In the genomic region with DNA sequence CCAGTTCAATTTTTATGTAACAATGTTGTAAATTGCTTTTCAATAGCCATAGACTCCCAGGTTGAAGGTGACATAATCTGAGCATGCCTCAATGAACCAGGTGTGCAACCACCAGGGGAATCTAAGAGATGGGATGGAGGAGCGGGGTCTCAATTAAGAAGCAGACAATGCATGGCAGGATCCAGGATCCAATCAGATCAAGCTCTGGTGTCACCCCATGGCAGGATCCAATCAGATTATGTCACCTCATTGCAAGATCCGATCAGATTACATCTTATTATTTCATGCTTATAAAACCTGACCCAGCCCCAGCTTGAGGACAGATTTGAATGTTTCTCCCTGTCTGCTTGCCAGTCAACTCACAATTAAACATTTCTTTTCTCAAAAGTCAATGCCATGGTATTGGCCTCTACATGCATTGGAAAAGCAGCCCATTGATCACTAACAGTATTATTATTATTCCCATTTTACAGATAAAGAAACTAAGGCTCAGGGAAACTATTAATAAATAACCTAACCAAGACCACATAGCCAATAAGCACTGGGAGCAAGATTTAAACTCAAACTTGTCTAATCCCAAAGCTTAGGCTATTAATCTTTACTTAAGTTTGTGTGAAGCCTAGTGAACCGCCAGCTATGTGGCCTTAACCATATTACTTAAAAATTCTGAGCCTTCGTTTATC, we compare ENCODE assay signal across 18 cellular contexts.
"Had no signal": no experiment of that assay in that cellular context is flagged by ENCODE, and none has a peak within 500 bp of the region (broad histone marks: within the 10 kb centered on the region; RNA-seq: fewer than 3 reads in every experiment).

No MANE protein-coding gene starts in this region.

- H3K27ac ChIP-seq: cardiac muscle cell, stomach, testis, upper lobe of right lung, VCaP had no signal

- DNase-seq: activated CD4-positive, alpha-beta memory T cell treated with anti-CD3 and anti-CD28 coated beads, Interleukin-2, amount 10 ng/mL, durations not matched to agents 7 days and 5 days; activated effector memory CD4-positive, alpha-beta T cell treated with Interleukin-2 at 50 U/mL for 16 hours; activated T-cell treated with anti-CD3 and anti-CD28 coated beads, Interleukin-2, amount 50 U/mL, for 4 hours; endodermal cell; gastrocnemius medialis; heart left ventricle; left colon; pancreas; sigmoid colon; spleen; stimulated activated CD4-positive, alpha-beta T cell treated with anti-CD3 and anti-CD28 coated beads, Interleukin-1b, Interleukin-23, amount 100 ng/mL, for 48 hours; stomach; upper lobe of right lung had no signal

- H3K4me1 Mint-ChIP-seq: activated CD4-positive, alpha-beta memory T cell treated with anti-CD3 and anti-CD28 coated beads, Interleukin-2, amount 10 ng/mL, durations not matched to agents 7 days and 5 days; activated naive CD4-positive, alpha-beta T cell treated with anti-CD3 and anti-CD28 coated beads, Interleukin-2, amount 50 U/mL, for 24 hours had no signal

- H3K4me3 ChIP-seq: cardiac muscle cell, gastrocnemius medialis, heart left ventricle, lung, pancreas, sigmoid colon, spleen, stomach, testis, upper lobe of right lung had no signal

- H3K36me3 ChIP-seq: cardiac muscle cell, gastrocnemius medialis, heart left ventricle, pancreas, sigmoid colon, spleen, stomach, upper lobe of right lung had no signal

- H3K27me3 Mint-ChIP-seq: activated naive CD4-positive, alpha-beta T cell treated with anti-CD3 and anti-CD28 coated beads, Interleukin-2, amount 50 U/mL, for 24 hours had no signal

- H3K4me1 ChIP-seq: gastrocnemius medialis, pancreas, sigmoid colon had no signal

- FAIRE-seq: pancreas had no signal

- H3K27ac Mint-ChIP-seq: activated CD4-positive, alpha-beta memory T cell treated with anti-CD3 and anti-CD28 coated beads, Interleukin-2, amount 10 ng/mL, durations not matched to agents 7 days and 5 days; activated naive CD4-positive, alpha-beta T cell treated with anti-CD3 and anti-CD28 coated beads, Interleukin-2, amount 50 U/mL, for 24 hours; endodermal cell had no signal

- H3K9me3 Mint-ChIP-seq: activated CD4-positive, alpha-beta memory T cell treated with anti-CD3 and anti-CD28 coated beads, Interleukin-2, amount 10 ng/mL, durations not matched to agents 7 days and 5 days; activated naive CD4-positive, alpha-beta T cell treated with anti-CD3 and anti-CD28 coated beads, Interleukin-2, amount 50 U/mL, for 24 hours; activated T-cell treated with anti-CD3 and anti-CD28 coated beads, Interleukin-2, amount 50 U/mL, for 4 hours; endodermal cell had no signal

- H3K9me3 ChIP-seq: gastrocnemius medialis, heart left ventricle, pancreas, sigmoid colon, spleen, stomach, testis, upper lobe of right lung had no signal

- ATAC-seq: activated T-cell treated with anti-CD3 and anti-CD28 coated beads, Interleukin-2, amount 50 U/mL, for 4 hours; gastrocnemius medialis; heart left ventricle; left colon; upper lobe of right lung had no signal

- H3K4me3 Mint-ChIP-seq: activated CD4-positive, alpha-beta memory T cell treated with anti-CD3 and anti-CD28 coated beads, Interleukin-2, amount 10 ng/mL, durations not matched to agents 7 days and 5 days; activated naive CD4-positive, alpha-beta T cell treated with anti-CD3 and anti-CD28 coated beads, Interleukin-2, amount 50 U/mL, for 24 hours; activated T-cell treated with anti-CD3 and anti-CD28 coated beads, Interleukin-2, amount 50 U/mL, for 4 hours; endodermal cell had no signal

- H3K27me3 ChIP-seq: cardiac muscle cell, gastrocnemius medialis, heart left ventricle, pancreas, spleen, stomach, testis, upper lobe of right lung had no signal

- H3K36me3 Mint-ChIP-seq: activated naive CD4-positive, alpha-beta T cell treated with anti-CD3 and anti-CD28 coated beads, Interleukin-2, amount 50 U/mL, for 24 hours had no signal
